Comparison of ENCODE assay signal across 8 cellular contexts in the genomic region with DNA sequence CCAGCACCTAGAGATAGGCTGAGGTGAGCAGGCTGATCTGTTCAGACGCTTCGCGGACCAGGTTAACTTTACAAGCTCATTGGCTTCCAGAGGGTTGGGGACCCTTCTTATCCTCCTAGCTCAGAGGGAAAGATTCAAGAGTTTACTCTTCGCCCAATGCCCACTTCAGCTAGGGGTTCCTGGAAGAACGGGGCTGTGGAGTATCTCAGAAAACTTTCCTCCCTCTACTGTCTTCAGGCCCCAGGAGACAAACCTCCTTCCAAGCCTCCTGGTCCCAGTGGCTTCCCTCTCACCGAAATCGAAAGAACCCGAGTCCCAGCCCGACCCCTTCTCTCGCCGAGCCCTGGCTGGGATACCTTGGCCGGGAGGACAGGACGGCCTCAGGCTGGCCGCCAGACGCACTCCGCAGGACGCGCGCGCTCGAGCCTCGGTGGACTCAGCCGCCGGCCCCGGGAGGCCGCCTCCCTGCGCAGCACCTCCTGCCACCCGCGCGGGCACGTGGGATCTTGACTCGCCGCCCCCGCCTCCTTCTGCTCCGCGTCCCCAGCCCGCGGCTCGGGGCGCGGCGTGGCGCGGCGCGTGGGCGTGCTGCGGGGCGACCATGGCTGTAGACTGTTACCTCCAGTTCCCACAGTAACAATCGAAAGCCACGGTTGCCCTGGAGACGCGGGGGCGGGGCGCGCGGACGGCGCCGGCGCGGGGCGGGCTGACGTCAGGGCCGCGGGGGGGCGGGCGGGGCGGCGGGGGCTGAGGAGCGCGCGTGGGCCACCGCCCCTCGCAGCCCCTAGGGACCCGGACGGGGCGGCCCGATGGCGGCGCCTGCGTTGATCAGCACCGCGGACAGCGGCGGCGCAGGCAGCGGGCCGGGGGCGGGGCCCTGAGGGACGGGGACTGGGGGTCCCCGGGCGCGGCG. TPM values are rescaled to one million over a fixed set of nuclear protein-coding genes. Genes with fewer than 3 reads are reported as not detected.
DNase-seq lines count a peak whose midpoint lies in the region; ATAC-seq, FAIRE-seq and TF ChIP-seq lines count a peak whose summit lies in the region.

No MANE protein-coding gene starts in this region.

- H3K4me3 ChIP-seq in endothelial cell of umbilical vein (replicated peaks in 1 of 3; ENCODE audit: insufficient read depth in 1 of 3, low read depth in 1 of 3, low read length in 3 of 3): peak overlapping the region; percentile 46 to 57 (median 48)
- H3K4me3 ChIP-seq in mucosa of descending colon: peak overlapping the region; percentile 24

- no peaks in the 10 kb centered on the region for H3K9me1 ChIP-seq in endothelial cell of umbilical vein (replicated peaks; ENCODE audit: control insufficient read depth, extremely low read depth, insufficient read depth, low read length)

- FAIRE-seq in endothelial cell of umbilical vein (lab: Jason Lieb, UNC): peak; percentile 59

- H3K9me3 ChIP-seq in endothelial cell of umbilical vein (replicated peaks; ENCODE audit: control insufficient read depth, insufficient read depth, low read length) (no peaks in the 10 kb centered on the region), mucosa of descending colon (no peaks in the 10 kb centered on the region)

- peak overlapping the region; percentile 8 for H2AFZ ChIP-seq in endothelial cell of umbilical vein (ENCODE audit: low read depth, low read length)

- TF ChIP-seq CTCF in endothelial cell of umbilical vein (IDR thresholded peaks at IDR 0.05; ENCODE audit: extremely low read depth in 1 of 2, insufficient read depth in 1 of 2, low read depth in 1 of 2, low read length in 2 of 2) (no peak), mucosa of descending colon (IDR thresholded peaks at IDR 0.05) (no peak)

- POLR2A ChIA-PET in endothelial cell of umbilical vein (lab: Charles Lee): no interaction called here

- H3K79me2 ChIP-seq in endothelial cell of umbilical vein (ENCODE audit: control insufficient read depth, insufficient read depth, low read length): no peaks in the 10 kb centered on the region

- DNase-seq in NCI-H524 (lab: John Stamatoyannopoulos, UW) (peak; percentile 41 to 69), NCI-H524 treated with DMSO at 0.1 percent for 48 hours (lab: John Stamatoyannopoulos, UW) (no peak), NCI-H774 (lab: John Stamatoyannopoulos, UW) (peak; percentile 44), endothelial cell of umbilical vein (ENCODE audit: low read depth, low spot score) (peak; percentile 78), mucosa of descending colon (peak; percentile 91)
- peak; percentile 94 for DNase-seq in activated CD8-positive, alpha-beta memory T cell treated with anti-CD3 and anti-CD28 coated beads, Interleukin-2, amount 50 U/mL, for 4 hours
- peak; percentile 86 to 90 for DNase-seq in stimulated activated CD8-positive, alpha-beta memory T cell treated with anti-CD3 and anti-CD28 coated beads, Interleukin-4, amount 100 ng/mL, for 1 hour (ENCODE audit: low read depth in 2 of 2, low spot score in 1 of 2)

- H3K4me2 ChIP-seq in endothelial cell of umbilical vein (ENCODE audit: insufficient read depth, low read length): peak overlapping the region; percentile 77

- no peaks in the 10 kb centered on the region for H3K36me3 ChIP-seq in endothelial cell of umbilical vein (ENCODE audit: control insufficient read depth in 2 of 2, extremely low read depth in 1 of 2, insufficient read depth in 2 of 2, low read length in 2 of 2)
- H3K36me3 ChIP-seq in mucosa of descending colon (ENCODE audit: low read depth): no peaks in the 10 kb centered on the region

- CTCF ChIA-PET in endothelial cell of umbilical vein (lab: Charles Lee): interaction anchor here (0.6 to 2.7 kb wide), 3 partner anchors 141 to 233 kb away, joined by 3 to 27 read pairs (median 5); no protein-coding TSS in a partner anchor

- peaks cover 2 to 11% of the 10 kb centered on the region in 2 experiments for H3K27me3 ChIP-seq in endothelial cell of umbilical vein (ENCODE audit: control insufficient read depth in 2 of 2, insufficient read depth in 2 of 2, low read length in 2 of 2)

- BruUV-seq in endothelial cell of umbilical vein (replicated peaks; lab: Mats Ljungman, UMichigan): TSS peak; percentile 19

- ATAC-seq in HG03025 (IDR thresholded peaks at IDR 0.05; ENCODE audit: low FRiP score, unreplicated experiment): peak; percentile 43
- peak; percentile 70 for ATAC-seq in mucosa of descending colon

- H3K9ac ChIP-seq in endothelial cell of umbilical vein (replicated peaks; ENCODE audit: extremely low read depth, insufficient read depth, low read length): peak overlapping the region; percentile 74

- TF ChIP-seq POLR2A in endothelial cell of umbilical vein (IDR thresholded peaks at IDR 0.05; ENCODE audit: low read depth, low read length): no peak

- dilution Hi-C loops in endothelial cell of umbilical vein (cut with MboI; ENCODE audit: extremely low pct_ligation_motif_present, low sequenced_read_pairs): no loop called here

- peak overlapping the region; percentile 1 for H3K27ac ChIP-seq in endothelial cell of umbilical vein (ENCODE audit: insufficient read depth, low read depth, low read length)

- H3K4me1 ChIP-seq in endothelial cell of umbilical vein (ENCODE audit: control insufficient read depth, extremely low read depth, insufficient read depth, low read length): peaks cover 20% of the 10 kb centered on the region
- H3K4me1 ChIP-seq in mucosa of descending colon (ENCODE audit: low read depth): peaks cover 25% of the 10 kb centered on the region

- intact Hi-C loops in endothelial cell of umbilical vein (cut with micrococcal nuclease): loop anchor here (5.0 kb wide), 2 partner anchors 288 to 368 kb away; a partner anchor contains a TSS
- intact Hi-C loops in mucosa of descending colon (cut with DNase I, micrococcal nuclease): loop anchor here (10.0 kb wide), 2 partner anchors 235 to 1805 kb away; no protein-coding TSS in a partner anchor

- H4K20me1 ChIP-seq in endothelial cell of umbilical vein (replicated peaks; ENCODE audit: control insufficient read depth, extremely low read depth, insufficient read depth, low read length): no peaks in the 10 kb centered on the region

TF ChIP-seq in endothelial cell of umbilical vein, 7 proteins besides CTCF, POLR2A, EP300 and RAD21 (continues in another document):
- TF ChIP-seq GATA2 (IDR thresholded peaks at IDR 0.05; ENCODE audit: insufficient read depth, insufficient read length, low read depth, low read length) (no peak), JUN (IDR thresholded peaks at IDR 0.05; ENCODE audit: borderline replicate concordance, insufficient read depth, insufficient read length, low read depth) (no peak), MYC (IDR thresholded peaks at IDR 0.05; ENCODE audit: low read depth, low read length) (no peak), FOS (IDR thresholded peaks at IDR 0.05; ENCODE audit: borderline replicate concordance, insufficient read depth, low read length) (no peak), EZH2 (IDR thresholded peaks at IDR 0.05; ENCODE audit: borderline replicate concordance, low read depth, low read length, severe bottlenecking) (no peak)
- TF ChIP-seq, protein P1, sequence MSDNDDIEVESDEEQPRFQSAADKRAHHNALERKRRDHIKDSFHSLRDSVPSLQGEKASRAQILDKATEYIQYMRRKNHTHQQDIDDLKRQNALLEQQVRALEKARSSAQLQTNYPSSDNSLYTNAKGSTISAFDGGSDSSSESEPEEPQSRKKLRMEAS (IDR thresholded peaks at IDR 0.05; ENCODE audit: insufficient read depth, insufficient read length): peak; percentile 3

RNA-seq across cellular contexts. Expression of a gene that starts 5.3 kb away (rescaled TPM):
- total RNA-seq in endothelial cell of umbilical vein: 25.8 and 35.5 TPM in 2 replicates
- 18.2 and 20.2 TPM in 2 replicates for polyA plus RNA-seq in endothelial cell of umbilical vein
- polyA plus RNA-seq in endothelial cell of umbilical vein (2011; cell fraction: cytosol; rRNA removed): 6.5 and 11.3 TPM in 2 replicates
- polyA plus RNA-seq in endothelial cell of umbilical vein (2011; cell fraction: nucleus; rRNA removed): 46.4 and 50.2 TPM in 2 replicates
- polyA plus RNA-seq in endothelial cell of umbilical vein (2012): 8.2 and 19.6 TPM in 2 replicates
- 10.7 and 22.4 TPM in 2 replicates for polyA minus RNA-seq in endothelial cell of umbilical vein
- polyA minus RNA-seq in endothelial cell of umbilical vein (2011; cell fraction: cytosol; rRNA and poly(A)+ RNA removed): not detected
- 56.9 and 118 TPM in 2 replicates for polyA minus RNA-seq in endothelial cell of umbilical vein (2011; cell fraction: nucleus; rRNA and poly(A)+ RNA removed)
- 10 to 100 TPM in 2 of 3 donors, 1 to 10 TPM in 1; 6.0 to 28.9 (median 13.5) TPM for total RNA-seq in mucosa of descending colon

RNA-seq across cellular contexts. Expression of a gene that starts 7.8 kb away (rescaled TPM):
- 40.9 and 41.3 TPM in 2 replicates for total RNA-seq in endothelial cell of umbilical vein
- polyA plus RNA-seq in endothelial cell of umbilical vein: 84.2 and 102 TPM in 2 replicates
- 62.0 and 68.4 TPM in 2 replicates for polyA plus RNA-seq in endothelial cell of umbilical vein (2011; cell fraction: cytosol; rRNA removed)
- 27.0 and 34.3 TPM in 2 replicates for polyA plus RNA-seq in endothelial cell of umbilical vein (2011; cell fraction: nucleus; rRNA removed)
- 40.7 and 40.8 TPM in 2 replicates for polyA plus RNA-seq in endothelial cell of umbilical vein (2012)
- 29.7 and 32.0 TPM in 2 replicates for polyA minus RNA-seq in endothelial cell of umbilical vein
- polyA minus RNA-seq in endothelial cell of umbilical vein (2011; cell fraction: cytosol; rRNA and poly(A)+ RNA removed): 24.1 TPM
- polyA minus RNA-seq in endothelial cell of umbilical vein (2011; cell fraction: nucleus; rRNA and poly(A)+ RNA removed): 4.8 and 6.6 TPM in 2 replicates
- total RNA-seq in mucosa of descending colon: 10 to 100 TPM; 25.3 to 35.5 (median 33.0) TPM

RNA-seq across cellular contexts. Expression of a gene that starts 19.6 kb away (rescaled TPM):
- 37.8 and 38.5 TPM in 2 replicates for total RNA-seq in endothelial cell of umbilical vein
- polyA plus RNA-seq in endothelial cell of umbilical vein: 45.6 and 50.4 TPM in 2 replicates
- 24.4 and 28.4 TPM in 2 replicates for polyA plus RNA-seq in endothelial cell of umbilical vein (2011; cell fraction: cytosol; rRNA removed)
- 113 and 132 TPM in 2 replicates for polyA plus RNA-seq in endothelial cell of umbilical vein (2011; cell fraction: nucleus; rRNA removed)
- polyA plus RNA-seq in endothelial cell of umbilical vein (2012): 27.7 and 30.0 TPM in 2 replicates
- polyA minus RNA-seq in endothelial cell of umbilical vein: 28.8 and 50.5 TPM in 2 replicates
- polyA minus RNA-seq in endothelial cell of umbilical vein (2011; cell fraction: cytosol; rRNA and poly(A)+ RNA removed): 34.0 TPM
- 36.8 and 41.4 TPM in 2 replicates for polyA minus RNA-seq in endothelial cell of umbilical vein (2011; cell fraction: nucleus; rRNA and poly(A)+ RNA removed)
- total RNA-seq in mucosa of descending colon: 10 to 100 TPM; 33.1 to 43.7 (median 42.2) TPM

RNA-seq across cellular contexts. Expression of a gene that starts 24.5 kb away (rescaled TPM):
- total RNA-seq in endothelial cell of umbilical vein: not detected in 2 replicates
- polyA plus RNA-seq in endothelial cell of umbilical vein: 0.03 and 0.04 TPM in 2 replicates
- 0.03 TPM in 2 replicates for polyA plus RNA-seq in endothelial cell of umbilical vein (2011; cell fraction: cytosol; rRNA removed)
- polyA plus RNA-seq in endothelial cell of umbilical vein (2011; cell fraction: nucleus; rRNA removed): not detected in 2 replicates
- 0.04 and 0.11 TPM in 2 replicates for polyA plus RNA-seq in endothelial cell of umbilical vein (2012)
- 0.08 TPM in 1 of 2 replicates, not detected in the other for polyA minus RNA-seq in endothelial cell of umbilical vein
- polyA minus RNA-seq in endothelial cell of umbilical vein (2011; cell fraction: cytosol; rRNA and poly(A)+ RNA removed): not detected
- polyA minus RNA-seq in endothelial cell of umbilical vein (2011; cell fraction: nucleus; rRNA and poly(A)+ RNA removed): not detected in 2 replicates
- under 1 TPM; 0.14 to 0.47 (median 0.43) TPM for total RNA-seq in mucosa of descending colon
